In the genomic region with DNA sequence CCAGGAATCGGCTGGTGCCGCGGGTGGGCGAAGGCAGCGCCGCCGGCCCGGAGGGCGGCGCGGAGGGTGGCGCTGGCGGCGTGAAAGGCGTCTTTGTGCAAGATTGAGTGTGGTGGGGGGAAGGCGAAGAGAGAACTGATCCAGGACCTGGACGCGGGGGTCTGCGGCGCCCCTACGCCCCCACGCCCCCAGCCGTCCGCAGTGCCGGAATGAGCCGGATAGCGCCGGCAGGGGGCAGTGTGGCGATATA, we compare ENCODE assay signal across 8 cellular contexts. TPM values are rescaled to one million over a fixed set of nuclear protein-coding genes. Genes with fewer than 3 reads are reported as not detected.
A peak's percentile ranks its signal among the peaks of the same experiment; 100 is the strongest.
DNase-seq lines count a peak whose midpoint lies in the region; ATAC-seq and TF ChIP-seq lines count a peak whose summit lies in the region.

No MANE protein-coding gene starts in this region.

- H3K4me3 ChIP-seq in foreskin fibroblast (ENCODE audit: low read depth in 1 of 2, low read length in 2 of 2): peak overlapping the region; percentile 79 to 83

- peak overlapping the region; percentile 93 for H3K4me3 Mint-ChIP-seq in activated T-cell treated with anti-CD3 and anti-CD28 coated beads, Interleukin-2, amount 50 U/mL, for 4 hours

- no peaks in the 10 kb centered on the region for H3K9me3 Mint-ChIP-seq in activated T-cell treated with anti-CD3 and anti-CD28 coated beads, Interleukin-2, amount 50 U/mL, for 4 hours

- H3K4me1 Mint-ChIP-seq in activated T-cell treated with anti-CD3 and anti-CD28 coated beads, Interleukin-2, amount 50 U/mL, for 4 hours (ENCODE audit: low read depth): peaks cover 39% of the 10 kb centered on the region

- peaks cover 36% of the 10 kb centered on the region for H3K27me3 Mint-ChIP-seq in activated T-cell treated with anti-CD3 and anti-CD28 coated beads, Interleukin-2, amount 50 U/mL, for 4 hours (ENCODE audit: low read depth)

- DNase-seq in NCI-H2196 (lab: John Stamatoyannopoulos, UW; ENCODE audit: unreplicated experiment): peak; percentile 35
- no peak for DNase-seq in NCI-H2196 treated with DMSO at 0.1 percent for 48 hours (lab: John Stamatoyannopoulos, UW; ENCODE audit: unreplicated experiment)
- DNase-seq in activated T-cell treated with anti-CD3 and anti-CD28 coated beads, Interleukin-2, amount 50 U/mL, for 4 hours: peak; percentile 40
- DNase-seq in foreskin fibroblast: no peak
- peak; percentile 29 for DNase-seq in omental fat pad (ENCODE audit: low spot score)

- peak; percentile 54 for TF ChIP-seq CTCF in foreskin fibroblast (IDR thresholded peaks at IDR 0.05; ENCODE audit: low read depth, low read length)
- no peak for TF ChIP-seq CTCF in omental fat pad (IDR thresholded peaks at IDR 0.05)

- ATAC-seq in activated T-cell treated with anti-CD3 and anti-CD28 coated beads, Interleukin-2, amount 50 U/mL, for 4 hours: no peak
- ATAC-seq in omental fat pad (ENCODE audit: low FRiP score): no peak
- ATAC-seq in HG03460 (IDR thresholded peaks at IDR 0.05; ENCODE audit: unreplicated experiment): no peak
- ATAC-seq in HG03520 (IDR thresholded peaks at IDR 0.05; ENCODE audit: unreplicated experiment): no peak
- ATAC-seq in HG02610 (IDR thresholded peaks at IDR 0.05; ENCODE audit: unreplicated experiment): no peak

- H3K36me3 Mint-ChIP-seq in activated T-cell treated with anti-CD3 and anti-CD28 coated beads, Interleukin-2, amount 50 U/mL, for 4 hours (ENCODE audit: insufficient read depth): no peaks in the 10 kb centered on the region

RNA-seq across cellular contexts. Expression of a gene that starts 4.5 kb away (rescaled TPM):
- 1 to 10 TPM; 2.5 to 3.8 (median 3.6) TPM for total RNA-seq in activated T-cell treated with anti-CD3 and anti-CD28 coated beads, Interleukin-2, amount 50 U/mL, for 4 hours
- total RNA-seq in omental fat pad: 10 to 100 TPM; 15.0 to 28.5 (median 21.3) TPM

Comparison
In these comparisons a context has a peak if more than half of its experiments do, and no peak if none do; other contexts are left out.
1. DNase-seq: peak in NCI-H2196 (single experiment), activated T-cell treated with anti-CD3 and anti-CD28 coated beads, Interleukin-2, amount 50 U/mL, for 4 hours (single experiment) and omental fat pad (single experiment); none in NCI-H2196 treated with DMSO at 0.1 percent for 48 hours (single experiment) and foreskin fibroblast (0 of 2).